Comparison of ENCODE assay signal across 21 cellular contexts in genomic region chr10:44004913-44005787, GRCh38.
"Had no signal": no experiment of that assay in that cellular context is flagged by ENCODE, and none has a peak within 500 bp of the region (broad histone marks: within the 10 kb centered on the region; RNA-seq: fewer than 3 reads in every experiment).

No MANE protein-coding gene starts in this region.

- H3K4me1 ChIP-seq: adrenal gland, breast epithelium, pancreas had no signal

- H3K27ac ChIP-seq: adrenal gland, breast epithelium, gastroesophageal sphincter, heart left ventricle, pancreas, thoracic aorta had no signal

- H3K4me3 ChIP-seq: adrenal gland, breast epithelium, gastroesophageal sphincter, heart left ventricle, pancreas, thoracic aorta had no signal

- H3K27ac Mint-ChIP-seq: activated naive CD4-positive, alpha-beta T cell treated with anti-CD3 and anti-CD28 coated beads, Interleukin-2, amount 50 U/mL, for 24 hours; activated T-cell treated with anti-CD3 and anti-CD28 coated beads, Interleukin-2, amount 50 U/mL, for 72 hours; stimulated activated naive B cell treated with anti-CD40 and anti-IgM and Interleukin-4, amounts not matched to agents 10 μg/mL and 1 μg/mL and 100 μg/mL, for 72 hours had no signal

- H3K27me3 ChIP-seq: adrenal gland, breast epithelium, gastroesophageal sphincter, heart left ventricle, pancreas had no signal

- H3K36me3 Mint-ChIP-seq: activated naive CD4-positive, alpha-beta T cell treated with anti-CD3 and anti-CD28 coated beads, Interleukin-2, amount 50 U/mL, for 24 hours; stimulated activated naive B cell treated with anti-CD40 and anti-IgM and Interleukin-4, amounts not matched to agents 10 μg/mL and 1 μg/mL and 100 μg/mL, for 72 hours had no signal

- H3K4me1 Mint-ChIP-seq: activated naive CD4-positive, alpha-beta T cell treated with anti-CD3 and anti-CD28 coated beads, Interleukin-2, amount 50 U/mL, for 24 hours; neural crest cell; stimulated activated naive B cell treated with anti-CD40 and anti-IgM and Interleukin-4, amounts not matched to agents 10 μg/mL and 1 μg/mL and 100 μg/mL, for 72 hours had no signal

- H3K4me3 Mint-ChIP-seq: activated naive CD4-positive, alpha-beta T cell treated with anti-CD3 and anti-CD28 coated beads, Interleukin-2, amount 50 U/mL, for 24 hours; activated T-cell treated with anti-CD3 and anti-CD28 coated beads, Interleukin-2, amount 50 U/mL, for 72 hours; neural crest cell; stimulated activated naive B cell treated with anti-CD40 and anti-IgM and Interleukin-4, amounts not matched to agents 10 μg/mL and 1 μg/mL and 100 μg/mL, for 72 hours had no signal

- H3K9me3 Mint-ChIP-seq: activated naive CD4-positive, alpha-beta T cell treated with anti-CD3 and anti-CD28 coated beads, Interleukin-2, amount 50 U/mL, for 24 hours; activated T-cell treated with anti-CD3 and anti-CD28 coated beads, Interleukin-2, amount 50 U/mL, for 72 hours; neural crest cell had no signal

- H3K9me3 ChIP-seq: adrenal gland, breast epithelium, gastroesophageal sphincter, heart left ventricle, pancreas, thoracic aorta had no signal

- H3K36me3 ChIP-seq: adrenal gland, breast epithelium, gastroesophageal sphincter, heart left ventricle, pancreas, thoracic aorta had no signal

- ATAC-seq: activated T-cell treated with anti-CD3 and anti-CD28 coated beads, Interleukin-2, amount 50 U/mL, for 72 hours; esophagus mucosa; gastroesophageal sphincter; left ventricle myocardium superior; pancreas; sciatic nerve; stimulated activated naive B cell treated with anti-CD40 and anti-IgM and Interleukin-4, amounts not matched to agents 10 μg/mL and 1 μg/mL and 100 μg/mL, for 72 hours had no signal

- FAIRE-seq: astrocyte, pancreas had no signal

- DNase-seq: activated CD4-positive, alpha-beta T cell treated with anti-CD3 and anti-CD28 coated beads, Interleukin-2, amount 50 U/mL, for 1 hour; activated effector memory CD4-positive, alpha-beta T cell treated with anti-CD3 and anti-CD28 coated beads, Interleukin-2, amount 50 U/mL, for 16 hours; activated T-cell treated with anti-CD3 and anti-CD28 coated beads, Interleukin-2, amount 50 U/mL, for 72 hours; adrenal gland; cerebellar nuclear complex; effector CD8-positive, alpha-beta T cell; heart left ventricle; left ventricle myocardium superior; stimulated activated CD4-positive, alpha-beta T cell treated with anti-CD3 and anti-CD28 coated beads, Interleukin-4, amount 100 ng/mL, for 24 hours; stimulated activated naive B cell treated with anti-CD40 and anti-IgM and Interleukin-4, amounts not matched to agents 10 μg/mL and 1 μg/mL and 100 μg/mL, for 72 hours; T-helper 1 cell; T-helper 9 cell had no signal
